Comparison of ENCODE assay signal across 8 cellular contexts in the genomic region with DNA sequence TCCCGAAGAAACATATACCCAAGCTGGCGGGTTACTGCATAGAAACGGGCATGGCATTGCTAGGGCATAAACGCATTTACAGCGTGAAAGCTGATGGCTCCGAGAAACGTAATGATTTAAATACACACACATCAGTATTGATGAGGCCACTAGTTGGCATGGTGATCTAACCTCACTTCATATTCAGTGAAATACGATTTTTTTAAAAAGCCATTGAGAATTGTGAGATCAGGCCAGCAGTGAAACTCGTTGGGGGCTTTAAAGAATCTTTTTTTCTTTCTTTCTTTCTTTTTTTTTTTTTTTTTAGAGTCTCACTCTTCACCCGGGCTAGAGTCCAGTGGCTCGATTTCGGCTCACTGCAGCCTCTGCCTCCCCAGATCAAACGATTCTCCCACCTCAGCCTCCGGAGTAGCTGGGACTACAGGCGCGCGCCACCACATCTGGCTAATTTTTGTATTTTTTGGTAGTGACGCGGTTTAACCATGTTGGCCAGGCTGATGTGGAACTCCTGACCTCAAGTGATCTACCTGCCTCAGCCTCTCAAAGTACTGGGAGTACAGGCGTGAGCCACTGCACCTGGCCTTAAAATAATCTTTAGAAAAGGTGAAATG. TPM values are rescaled to one million over a fixed set of nuclear protein-coding genes. Genes with fewer than 3 reads are reported as not detected.
DNase-seq lines count a peak whose midpoint lies in the region; ATAC-seq and TF ChIP-seq lines count a peak whose summit lies in the region.

No MANE protein-coding gene starts in this region.

- peaks cover 17% of the 10 kb centered on the region for H3K36me3 Mint-ChIP-seq in CD8-positive, alpha-beta T cell
- peaks cover 6% of the 10 kb centered on the region for H3K36me3 Mint-ChIP-seq in endothelial cell (ENCODE audit: low read depth, unreplicated experiment)

- no peak overlapping the region for H3K4me3 ChIP-seq in CD8-positive, alpha-beta T cell (ENCODE audit: low read depth, low read length)
- H3K4me3 ChIP-seq in MG63 (peak overlapping the region; percentile 48), neutrophil (ENCODE audit: low read depth in 1 of 2, low read length in 1 of 2) (peak overlapping the region; percentile 82 to 91)

- H3K36me3 ChIP-seq in CD8-positive, alpha-beta T cell (ENCODE audit: insufficient read depth, low read length), result no peaks in the 10 kb centered on the region
- H3K36me3 ChIP-seq in MG63 (peaks cover 15% of the 10 kb centered on the region), neutrophil (no peaks in the 10 kb centered on the region)

- peak overlapping the region; percentile 94 for H3K4me3 Mint-ChIP-seq in CD8-positive, alpha-beta T cell
- peak overlapping the region; percentile 65 for H3K4me3 Mint-ChIP-seq in endothelial cell (ENCODE audit: unreplicated experiment)

- ATAC-seq in CD8-positive, alpha-beta T cell, result peak; percentile 4
- ATAC-seq in GM21576 (IDR thresholded peaks at IDR 0.05; ENCODE audit: unreplicated experiment), result no peak

- H3K27ac Mint-ChIP-seq in CD8-positive, alpha-beta T cell, result peak overlapping the region; percentile 97
- H3K27ac Mint-ChIP-seq in endothelial cell (ENCODE audit: unreplicated experiment), result peak overlapping the region; percentile 72

- no peaks in the 10 kb centered on the region for H3K9me3 ChIP-seq in CD8-positive, alpha-beta T cell (ENCODE audit: low read length)
- H3K9me3 ChIP-seq in MG63 (no peaks in the 10 kb centered on the region), neutrophil (no peaks in the 10 kb centered on the region)

- TF ChIP-seq CTCF in CD8-positive, alpha-beta T cell (IDR thresholded peaks at IDR 0.05), result no peak
- TF ChIP-seq CTCF in endothelial cell (IDR thresholded peaks at IDR 0.05; ENCODE audit: unreplicated experiment) (no peak), neutrophil (IDR thresholded peaks at IDR 0.05) (no peak)

- peak overlapping the region; percentile 82 for H3K27ac ChIP-seq in CD8-positive, alpha-beta T cell (ENCODE audit: low read depth, low read length)
- peak overlapping the region; percentile 92 for H3K27ac ChIP-seq in neutrophil

- H3K4me1 ChIP-seq in CD8-positive, alpha-beta T cell (ENCODE audit: insufficient read depth, low read length), result peaks cover 8% of the 10 kb centered on the region
- peaks cover 26 to 28% of the 10 kb centered on the region in 2 experiments for H3K4me1 ChIP-seq in neutrophil (ENCODE audit: control insufficient read depth in 1 of 2, insufficient read depth in 1 of 2, low read depth in 1 of 2, low read length in 1 of 2)

- H3K27me3 Mint-ChIP-seq in CD8-positive, alpha-beta T cell (ENCODE audit: low read depth), result no peaks in the 10 kb centered on the region
- H3K27me3 Mint-ChIP-seq in endothelial cell (ENCODE audit: unreplicated experiment), result peaks cover 4% of the 10 kb centered on the region

- peaks cover 35% of the 10 kb centered on the region for H3K4me1 Mint-ChIP-seq in CD8-positive, alpha-beta T cell (ENCODE audit: low read depth)
- peaks cover 20% of the 10 kb centered on the region for H3K4me1 Mint-ChIP-seq in endothelial cell (ENCODE audit: unreplicated experiment)

- peak in 1 of 7 experiments; percentile 41 for DNase-seq in CD8-positive, alpha-beta T cell
- DNase-seq in MG63 (no peak), endothelial cell (ENCODE audit: low spot score) (no peak), NCI-H1417 (lab: John Stamatoyannopoulos, UW) (no peak), SHP77 treated with DMSO at 0.1 percent for 48 hours (lab: John Stamatoyannopoulos, UW) (no peak), SK-N-DZ (ENCODE audit: low spot score) (no peak)

- intact Hi-C loops in CD8-positive, alpha-beta T cell (cut with DNase I, micrococcal nuclease), result loop anchor here (2.0 to 10.0 kb wide), 7 partner anchors 14 to 1334 kb away; partner anchors contain the start of genes ACAA2 (in 1 of the 2) and CXXC1 (in 1 of the 2)

- no peaks in the 10 kb centered on the region for H3K27me3 ChIP-seq in CD8-positive, alpha-beta T cell (ENCODE audit: insufficient read depth, low read length)
- no peaks in the 10 kb centered on the region for H3K27me3 ChIP-seq in MG63
- H3K27me3 ChIP-seq in neutrophil, result no peaks in the 10 kb centered on the region

- POLR2A ChIA-PET in CD8-positive, alpha-beta T cell (lab: Charles Lee), result interaction anchor here (0.8 to 3.7 kb wide), 6 partner anchors 10 to 536 kb away, joined by 3 to 26 read pairs (median 7); no protein-coding TSS in a partner anchor

- H3K9me3 Mint-ChIP-seq in CD8-positive, alpha-beta T cell, result no peaks in the 10 kb centered on the region
- no peaks in the 10 kb centered on the region for H3K9me3 Mint-ChIP-seq in endothelial cell (ENCODE audit: unreplicated experiment)

- CTCF ChIA-PET in CD8-positive, alpha-beta T cell (lab: Charles Lee), result interaction anchor here (0.7 to 3.1 kb wide), 5 partner anchors 12 to 239 kb away, joined by 3 to 16 read pairs (median 3); no protein-coding TSS in a partner anchor

RNA-seq across cellular contexts. Expression of gene SMAD7, which starts 2.4 kb away (rescaled TPM):
- 100 to 1,000 TPM; 227 to 236 TPM for total RNA-seq in CD8-positive, alpha-beta T cell
- 13.4 and 29.3 TPM in 2 replicates for total RNA-seq in MG63 (2014; rRNA removed; shearing (Covaris generic); ENCODE audit: low replicate concordance)
- total RNA-seq in endothelial cell (ENCODE audit: unreplicated experiment), result 30.1 TPM
- 9.8 and 14.5 TPM in 2 replicates for polyA plus RNA-seq in SK-N-DZ (2014; cell fraction: cytosol; rRNA removed)
- 6.3 and 6.9 TPM in 2 replicates for polyA plus RNA-seq in SK-N-DZ (2014; cell fraction: nucleus; rRNA removed)
